ENCODE assay signal across 27 cellular contexts in the genomic region with DNA sequence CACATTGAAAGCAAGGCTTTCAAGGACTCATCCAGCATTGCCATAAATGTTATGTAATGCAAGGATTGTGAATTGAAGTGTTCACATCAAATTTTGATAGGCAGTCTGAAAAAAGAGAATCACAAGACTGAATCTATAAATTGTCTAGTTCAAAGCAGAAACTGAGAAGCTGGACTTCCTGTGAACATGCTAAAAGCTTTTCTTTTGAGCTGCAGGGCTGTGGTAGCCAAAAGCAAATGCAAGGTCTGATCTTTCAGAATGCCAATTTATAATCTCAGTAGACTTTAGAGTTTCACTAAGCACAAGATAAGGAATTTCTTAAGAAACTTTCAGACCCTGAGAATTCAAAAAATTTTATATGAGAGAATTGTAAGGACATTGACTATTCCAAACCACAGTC.
"Had no signal": no experiment of that assay in that cellular context is flagged by ENCODE, and none has a peak within 500 bp of the region (broad histone marks: within the 10 kb centered on the region; RNA-seq: fewer than 3 reads in every experiment).

No MANE protein-coding gene starts in this region.

- H3K4me2 ChIP-seq: neural progenitor cell had no signal

- H3K4me1 ChIP-seq: colonic mucosa, gastrocnemius medialis, left lung, neural progenitor cell, psoas muscle, right lobe of liver, upper lobe of left lung had no signal

- H3K27me3 ChIP-seq: colonic mucosa, gastrocnemius medialis, left lung, neural progenitor cell, ovary, right lobe of liver, tibial nerve, upper lobe of left lung had no signal

- H3K9ac ChIP-seq: neural progenitor cell had no signal

- H3K27ac ChIP-seq: colonic mucosa, epithelial cell of prostate, gastrocnemius medialis, left lung, neural progenitor cell, ovary, psoas muscle, right lobe of liver, thoracic aorta, tibial nerve, upper lobe of left lung had no signal

- H3K36me3 ChIP-seq: colonic mucosa, gastrocnemius medialis, left lung, neural progenitor cell, ovary, right lobe of liver, thoracic aorta, tibial nerve, upper lobe of left lung had no signal

- H3K9me3 ChIP-seq: colonic mucosa, gastrocnemius medialis, mucosa of descending colon, ovary, psoas muscle, right lobe of liver, thoracic aorta, tibial nerve, upper lobe of left lung had no signal

- H2AFZ ChIP-seq: neural progenitor cell had no signal

- H3K4me3 ChIP-seq: colonic mucosa, gastrocnemius medialis, left lung, mucosa of descending colon, neural progenitor cell, ovary, psoas muscle, right lobe of liver, thoracic aorta, tibial nerve, upper lobe of left lung had no signal

- DNase-seq: colonic mucosa; effector CD8-positive, alpha-beta T cell; endodermal cell; foreskin fibroblast; gastrocnemius medialis; head of caudate nucleus; kidney; left lung; mesenchymal stem cell; mucosa of descending colon; naive B cell; occipital lobe; ovary; posterior cingulate gyrus; psoas muscle; right lobe of liver; small intestine; stimulated activated CD4-positive, alpha-beta T cell treated with anti-CD3 and anti-CD28 coated beads, Interleukin-15, amount 100 ng/mL, for 24 hours; stimulated activated CD4-positive, alpha-beta T cell treated with anti-CD3 and anti-CD28 coated beads, Interleukin-2, amount 100 ng/mL, for 48 hours; stimulated activated naive B cell treated with anti-CD40 and anti-IgM and Interleukin-4, amounts not matched to agents 10 μg/mL and 1 μg/mL and 100 μg/mL, for 72 hours; upper lobe of left lung had no signal

- ATAC-seq: esophagus mucosa; gastrocnemius medialis; left lung; mucosa of descending colon; natural killer cell treated with Interleukin-12 subunit alpha and Interleukin-12 subunit beta and Interleukin-15 and Interleukin-18, amount 100 ng/mL, for 72 hours; psoas muscle; right lobe of liver; stimulated activated naive B cell treated with anti-CD40 and anti-IgM and Interleukin-4, amounts not matched to agents 10 μg/mL and 1 μg/mL and 100 μg/mL, for 72 hours had no signal
